In genomic region chrX:1053072-1053471, GRCh38 we compare ENCODE assay signal across 26 cellular contexts.
"Had no signal": no experiment of that assay in that cellular context is flagged by ENCODE, and none has a peak within 500 bp of the region (broad histone marks: within the 10 kb centered on the region; RNA-seq: fewer than 3 reads in every experiment).

No MANE protein-coding gene starts in this region.

- H3K9ac ChIP-seq: neural progenitor cell, parathyroid adenoma had no signal

- H3K27me3 ChIP-seq: neural progenitor cell, ovary, spleen, stomach, thyroid gland, tibial nerve, upper lobe of left lung, vagina had no signal

- H3K36me3 ChIP-seq: neural progenitor cell, ovary, spleen, stomach, thoracic aorta, thyroid gland, tibial nerve, upper lobe of left lung, vagina had no signal

- H3K9me3 ChIP-seq: ovary, thyroid gland had no signal

- H3K4me3 ChIP-seq: neural progenitor cell, ovary, psoas muscle, skin epidermis, smooth muscle cell, spleen, stomach, thoracic aorta, thyroid gland, tibial nerve, upper lobe of left lung, vagina had no signal

- ATAC-seq: natural killer cell; psoas muscle; right cardiac atrium; sciatic nerve; stimulated activated effector memory CD8-positive, alpha-beta T cell treated with anti-CD3 and anti-CD28 coated beads, Interleukin-12 subunit alpha, Interleukin-12 subunit beta, amount 100 ng/mL, for 72 hours; stimulated activated naive B cell treated with anti-CD40 and anti-IgM and Interleukin-4, amounts not matched to agents 10 μg/mL and 1 μg/mL and 100 μg/mL, for 72 hours had no signal

- H3K4me2 ChIP-seq: neural progenitor cell, smooth muscle cell had no signal

- H3K79me2 ChIP-seq: parathyroid adenoma had no signal

- H3K27ac ChIP-seq: neural progenitor cell, ovary, parathyroid adenoma, psoas muscle, skin epidermis, spleen, stomach, thoracic aorta, thyroid gland, tibial nerve, upper lobe of left lung, vagina had no signal

- H3K4me1 ChIP-seq: neural progenitor cell, parathyroid adenoma, psoas muscle, spleen, stomach, thyroid gland, tibial nerve, upper lobe of left lung, vagina had no signal

- DNase-seq: natural killer cell; occipital lobe; ovary; posterior cingulate gyrus; psoas muscle; right cardiac atrium; spleen; stimulated activated CD4-positive, alpha-beta T cell treated with anti-CD3 and anti-CD28 coated beads, Interleukin-12 subunit alpha, Interleukin-12 subunit beta, amount 100 ng/mL, for 4 hours; stimulated activated CD4-positive, alpha-beta T cell treated with anti-CD3 and anti-CD28 coated beads, Interleukin-1b, Interleukin-23, amount 100 ng/mL, for 48 hours; stimulated activated CD4-positive, alpha-beta T cell treated with anti-CD3 and anti-CD28 coated beads, Interleukin-4, amount 100 ng/mL, for 24 hours; stimulated activated naive B cell treated with anti-CD40 and anti-IgM and Interleukin-4, amounts not matched to agents 10 μg/mL and 1 μg/mL and 100 μg/mL, for 72 hours; stimulated activated naive CD4-positive, alpha-beta T cell treated with Interleukin-2 at 50 U/mL for 16 hours; stomach; thyroid gland; trophoblast cell; upper lobe of left lung had no signal

- H2AFZ ChIP-seq: neural progenitor cell, parathyroid adenoma had no signal

- FAIRE-seq: urothelium cell line had no signal
